In genomic region chr5:84688566-84688965, GRCh38 we compare ENCODE assay signal across 1 cellular context.
TF ChIP-seq lines count a peak whose summit lies in the region.

No MANE protein-coding gene starts in this region.

TF ChIP-seq in HEK293, 187 proteins besides CTCF, POLR2A, EP300 and RAD21 (continued from another document):
- TF ChIP-seq ZNF280C (tag by site-specific recombination; IDR thresholded peaks at IDR 0.05), result no peak
- 0 out of 2 replicates have a peak, but pooled peaks have one; percentile 19 for TF ChIP-seq PRDM10 (tag by site-specific recombination; IDR thresholded peaks at IDR 0.05)
- peak; percentile 71 for TF ChIP-seq SP7 (tag by site-specific recombination; IDR thresholded peaks at IDR 0.05)
- no peak for TF ChIP-seq ZNF792 (tag by site-specific recombination; IDR thresholded peaks at IDR 0.05)
- peak; percentile 48; the same call in 1 of the 2 replicates for TF ChIP-seq ZXDB (tag by site-specific recombination; IDR thresholded peaks at IDR 0.05)
- TF ChIP-seq PRDM6 (tag by site-specific recombination; IDR thresholded peaks at IDR 0.05), result peak; percentile 45
- peak; percentile 91 for TF ChIP-seq ZEB2 (tag by site-specific recombination; IDR thresholded peaks at IDR 0.05)
- TF ChIP-seq ZNF184 (tag by site-specific recombination; IDR thresholded peaks at IDR 0.05), result 0 out of 2 replicates have a peak, but pooled peaks have one; percentile 31
- peak; percentile 28; the same call in 1 of the 2 replicates for TF ChIP-seq KLF8 (tag by site-specific recombination; IDR thresholded peaks at IDR 0.05)
